Comparison of ENCODE assay signal across 14 cellular contexts in genomic region chr5:96530901-96531300, GRCh38.
"Had no signal": no experiment of that assay in that cellular context is flagged by ENCODE, and none has a peak within 500 bp of the region (broad histone marks: within the 10 kb centered on the region; RNA-seq: fewer than 3 reads in every experiment).

No MANE protein-coding gene starts in this region.

- H3K36me3 Mint-ChIP-seq: naive thymus-derived CD8-positive, alpha-beta T cell had no signal

- ATAC-seq: effector memory CD8-positive, alpha-beta T cell; foreskin keratinocyte; naive thymus-derived CD8-positive, alpha-beta T cell; psoas muscle had no signal

- H3K9me3 Mint-ChIP-seq: effector memory CD8-positive, alpha-beta T cell; naive thymus-derived CD8-positive, alpha-beta T cell had no signal

- DNase-seq: effector memory CD8-positive, alpha-beta T cell; foreskin keratinocyte; head of caudate nucleus; mammary epithelial cell; naive thymus-derived CD8-positive, alpha-beta T cell; psoas muscle; sigmoid colon; small intestine; stimulated activated CD4-positive, alpha-beta T cell treated with anti-CD3 and anti-CD28 coated beads, Interleukin-12 subunit alpha, Interleukin-12 subunit beta, amount 100 ng/mL, for 4 hours; stimulated activated naive CD4-positive, alpha-beta T cell; stomach; substantia nigra; transverse colon had no signal

- H3K27ac Mint-ChIP-seq: dendritic cell treated with granulocyte-macrophage colony-stimulating factor and Interleukin-4, amounts not matched to agents 40 ng/mL and 50 ng/mL, for 4 days; effector memory CD8-positive, alpha-beta T cell; naive thymus-derived CD8-positive, alpha-beta T cell had no signal
